In genomic region chr6:43687079-43687436, GRCh38 we compare ENCODE assay signal across 7 cellular contexts. TPM values are rescaled to one million over a fixed set of nuclear protein-coding genes. Genes with fewer than 3 reads are reported as not detected.
DNase-seq lines count a peak whose midpoint lies in the region; ATAC-seq, FAIRE-seq and TF ChIP-seq lines count a peak whose summit lies in the region.

No MANE protein-coding gene starts in this region.

- intact Hi-C loops in kidney (cut with DNase I) = no loop called here

- H3K27me3 Mint-ChIP-seq in activated naive CD8-positive, alpha-beta T cell treated with anti-CD3 and anti-CD28 coated beads for 36 hours = peaks cover 3% of the 10 kb centered on the region
- no peaks in the 10 kb centered on the region for H3K27me3 Mint-ChIP-seq in stimulated activated naive CD8-positive, alpha-beta T cell treated with anti-CD3 and anti-CD28 coated beads, Interleukin-15, amount 100 ng/mL, for 72 hours

- ATAC-seq in stimulated activated naive CD8-positive, alpha-beta T cell treated with anti-CD3 and anti-CD28 coated beads, Interleukin-15, amount 100 ng/mL, for 72 hours = peak; percentile 3

- H3K9ac ChIP-seq in HUES48 (ENCODE audit: low read depth, low read length) (peak overlapping the region; percentile 87), kidney (ENCODE audit: low read length in 2 of 2) (peak overlapping the region; percentile 65 to 86)

- H3K4me3 Mint-ChIP-seq in activated naive CD8-positive, alpha-beta T cell treated with anti-CD3 and anti-CD28 coated beads for 36 hours = peak overlapping the region; percentile 97
- peak overlapping the region; percentile 88 to 94 for H3K4me3 Mint-ChIP-seq in stimulated activated naive CD8-positive, alpha-beta T cell treated with anti-CD3 and anti-CD28 coated beads, Interleukin-15, amount 100 ng/mL, for 72 hours

- peak overlapping the region; percentile 94 for H3K4me3 ChIP-seq in HUES48 (ENCODE audit: low read depth, low read length)
- peak overlapping the region; percentile 81 to 92 for H3K4me3 ChIP-seq in kidney (ENCODE audit: low read length in 2 of 2)

- H3K9me3 Mint-ChIP-seq in activated naive CD8-positive, alpha-beta T cell treated with anti-CD3 and anti-CD28 coated beads for 36 hours = no peaks in the 10 kb centered on the region
- no peaks in the 10 kb centered on the region for H3K9me3 Mint-ChIP-seq in stimulated activated naive CD8-positive, alpha-beta T cell treated with anti-CD3 and anti-CD28 coated beads, Interleukin-15, amount 100 ng/mL, for 72 hours

- no peak for DNase-seq in activated naive CD8-positive, alpha-beta T cell treated with anti-CD3 and anti-CD28 coated beads for 36 hours
- DNase-seq in kidney (no peak), middle frontal gyrus (ENCODE audit: extremely low spot score, low spot score) (no peak), NCI-H748 treated with DMSO at 0.1 percent for 48 hours (lab: John Stamatoyannopoulos, UW) (no peak)
- no peak for DNase-seq in stimulated activated naive CD8-positive, alpha-beta T cell treated with anti-CD3 and anti-CD28 coated beads, Interleukin-15, amount 100 ng/mL, for 72 hours
- DNase-seq in stimulated activated CD4-positive, alpha-beta T cell treated with anti-CD3 and anti-CD28 coated beads, Interleukin-15, amount 100 ng/mL, for 24 hours = no peak

- no peaks in the 10 kb centered on the region for H3K9me3 ChIP-seq in HUES48 (ENCODE audit: control insufficient read depth, insufficient read depth, low read length)
- no peaks in the 10 kb centered on the region for H3K9me3 ChIP-seq in kidney (ENCODE audit: control insufficient read depth in 1 of 2, low read length in 2 of 2)

- H3K36me3 ChIP-seq in HUES48 (ENCODE audit: control insufficient read depth, insufficient read depth, low read length) (peaks cover 8% of the 10 kb centered on the region; the same call in 1 of the 2 replicates), kidney (ENCODE audit: control insufficient read depth in 1 of 2, insufficient read depth in 2 of 2, low read length in 2 of 2) (no peaks in the 10 kb centered on the region)

- peak overlapping the region; percentile 80 for H3K27ac ChIP-seq in HUES48 (ENCODE audit: low read depth, low read length)
- no peak overlapping the region for H3K27ac ChIP-seq in kidney (ENCODE audit: low read depth in 2 of 2, low read length in 2 of 2)

- no peaks in the 10 kb centered on the region for H3K27me3 ChIP-seq in HUES48 (ENCODE audit: control insufficient read depth, insufficient read depth, low read length)

- peaks cover 43% of the 10 kb centered on the region for H3K4me1 Mint-ChIP-seq in activated naive CD8-positive, alpha-beta T cell treated with anti-CD3 and anti-CD28 coated beads for 36 hours
- H3K4me1 Mint-ChIP-seq in stimulated activated naive CD8-positive, alpha-beta T cell treated with anti-CD3 and anti-CD28 coated beads, Interleukin-15, amount 100 ng/mL, for 72 hours = peaks cover 48% of the 10 kb centered on the region

- TF ChIP-seq CTCF in kidney (IDR thresholded peaks at IDR 0.05; ENCODE audit: borderline replicate concordance, extremely low read depth, insufficient read depth) = no peak

- H3K4me1 ChIP-seq in HUES48 (ENCODE audit: control insufficient read depth, insufficient read depth, low read length) = peaks cover 14% of the 10 kb centered on the region; the same call in 1 of the 2 replicates
- peaks cover 4 to 10% of the 10 kb centered on the region in 2 donors for H3K4me1 ChIP-seq in kidney (ENCODE audit: control insufficient read depth in 1 of 2, insufficient read depth in 1 of 2, low read depth in 1 of 2, low read length in 2 of 2)

- H3K27ac Mint-ChIP-seq in activated naive CD8-positive, alpha-beta T cell treated with anti-CD3 and anti-CD28 coated beads for 36 hours = peak overlapping the region; percentile 89
- H3K27ac Mint-ChIP-seq in stimulated activated naive CD8-positive, alpha-beta T cell treated with anti-CD3 and anti-CD28 coated beads, Interleukin-15, amount 100 ng/mL, for 72 hours = peak overlapping the region; percentile 90 to 98

- FAIRE-seq in kidney (lab: Jason Lieb, UNC) = no peak

- H3K36me3 Mint-ChIP-seq in activated naive CD8-positive, alpha-beta T cell treated with anti-CD3 and anti-CD28 coated beads for 36 hours = peaks cover 9% of the 10 kb centered on the region

RNA-seq across cellular contexts. Expression of gene MRPS18A, which starts 0.5 kb away (rescaled TPM):
- 10 to 100 TPM; 63.8 to 65.3 TPM for total RNA-seq in activated naive CD8-positive, alpha-beta T cell treated with anti-CD3 and anti-CD28 coated beads for 36 hours
- 36.4 TPM for total RNA-seq in kidney
- 103 TPM for polyA plus RNA-seq in kidney (ENCODE audit: insufficient read depth, low read depth, low replicate concordance)

RNA-seq across cellular contexts. Expression of gene RSPH9, which starts 42.2 kb away (rescaled TPM):
- not detected for total RNA-seq in activated naive CD8-positive, alpha-beta T cell treated with anti-CD3 and anti-CD28 coated beads for 36 hours
- total RNA-seq in kidney = 0.16 TPM
- 0.45 TPM for polyA plus RNA-seq in kidney (ENCODE audit: insufficient read depth, low read depth, low replicate concordance)

RNA-seq across cellular contexts. Expression of gene MAD2L1BP, which starts 51.4 kb away (rescaled TPM):
- total RNA-seq in activated naive CD8-positive, alpha-beta T cell treated with anti-CD3 and anti-CD28 coated beads for 36 hours = 10 to 100 TPM; 29.9 to 30.1 TPM
- 19.0 TPM for total RNA-seq in kidney
- polyA plus RNA-seq in kidney (ENCODE audit: insufficient read depth, low read depth, low replicate concordance) = 31.0 TPM

RNA-seq across cellular contexts. Expression of gene GTPBP2, which starts 58.0 kb away (rescaled TPM):
- 10 to 100 TPM; 49.2 to 52.1 TPM for total RNA-seq in activated naive CD8-positive, alpha-beta T cell treated with anti-CD3 and anti-CD28 coated beads for 36 hours
- 64.6 TPM for total RNA-seq in kidney
- polyA plus RNA-seq in kidney (ENCODE audit: insufficient read depth, low read depth, low replicate concordance) = 19.7 TPM
